15 cellular contexts compared by ENCODE assay signal in genomic region chr15:91921821-91922198, GRCh38.
DNase-seq lines count a peak whose midpoint lies in the region; ATAC-seq and TF ChIP-seq lines count a peak whose summit lies in the region.
"Had no signal": no experiment of that assay in that cellular context is flagged by ENCODE, and none has a peak within 500 bp of the region (broad histone marks: within the 10 kb centered on the region; RNA-seq: fewer than 3 reads in every experiment).

No MANE protein-coding gene starts in this region.

- H3K27ac ChIP-seq in ACC112 (ENCODE audit: low read depth, low read length) (peak overlapping the region; percentile 21; the same call in 1 of the 2 replicates), endodermal cell (ENCODE audit: low read depth, low read length) (no peak overlapping the region), breast epithelium (peak overlapping the region in 1 of 2 donors; percentile 61), smooth muscle cell (ENCODE audit: low read depth) (no peak overlapping the region)

- H3F3A ChIP-seq in smooth muscle cell (ENCODE audit: low read depth) = no peaks in the 10 kb centered on the region

- no peak overlapping the region for H3K4me3 Mint-ChIP-seq in endodermal cell
- no peak overlapping the region for H3K4me3 Mint-ChIP-seq in nephron
- H3K4me3 Mint-ChIP-seq: stimulated activated naive CD8-positive, alpha-beta T cell treated with anti-CD3 and anti-CD28 coated beads, Interleukin-15, Interleukin-2, amounts not matched to agents 100 ng/mL and 50 ng/mL, for 24 hours; WTC11 had no signal

- no peaks in the 10 kb centered on the region for H3K27me3 Mint-ChIP-seq in endodermal cell (ENCODE audit: insufficient read depth)
- H3K27me3 Mint-ChIP-seq in nephron (ENCODE audit: low read depth) = peaks cover 20% of the 10 kb centered on the region
- H3K27me3 Mint-ChIP-seq: stimulated activated naive CD8-positive, alpha-beta T cell treated with anti-CD3 and anti-CD28 coated beads, Interleukin-15, Interleukin-2, amounts not matched to agents 100 ng/mL and 50 ng/mL, for 24 hours had no signal

- H3K9me3 Mint-ChIP-seq in endodermal cell = no peaks in the 10 kb centered on the region
- no peaks in the 10 kb centered on the region for H3K9me3 Mint-ChIP-seq in nephron
- H3K9me3 Mint-ChIP-seq: stimulated activated naive CD8-positive, alpha-beta T cell treated with anti-CD3 and anti-CD28 coated beads, Interleukin-15, Interleukin-2, amounts not matched to agents 100 ng/mL and 50 ng/mL, for 24 hours; WTC11 had no signal

- H3K27me3 ChIP-seq in ACC112 (ENCODE audit: insufficient read depth, low read length) (no peaks in the 10 kb centered on the region), endodermal cell (ENCODE audit: control insufficient read depth, insufficient read depth, low read length, poor library complexity, severe bottlenecking) (no peaks in the 10 kb centered on the region), breast epithelium (no peaks in the 10 kb centered on the region), smooth muscle cell (ENCODE audit: low read depth) (no peaks in the 10 kb centered on the region)
- H3K27me3 ChIP-seq: pancreas had no signal

- H3K4me1 ChIP-seq in ACC112 (ENCODE audit: control insufficient read depth, insufficient read depth, low read length, unreplicated experiment) (peaks cover 25% of the 10 kb centered on the region), endodermal cell (ENCODE audit: control insufficient read depth, insufficient read depth, low read length) (no peaks in the 10 kb centered on the region), breast epithelium (peaks cover 0 to 2% of the 10 kb centered on the region in 2 donors), smooth muscle cell (ENCODE audit: low read depth) (peaks cover 2% of the 10 kb centered on the region)
- H3K4me1 ChIP-seq: Caco-2 had no signal

- H4K20me1 ChIP-seq in smooth muscle cell (ENCODE audit: low read depth) = no peaks in the 10 kb centered on the region

- H3K4me2 ChIP-seq in smooth muscle cell = no peak overlapping the region

- peaks cover 3% of the 10 kb centered on the region for H3K4me1 Mint-ChIP-seq in endodermal cell
- peaks cover 34% of the 10 kb centered on the region for H3K4me1 Mint-ChIP-seq in nephron

- no peak for ATAC-seq in GM18861 (IDR thresholded peaks at IDR 0.05; ENCODE audit: unreplicated experiment)
- ATAC-seq: WTC11 had no signal

- WGBS in endodermal cell (ENCODE audit: insufficient coverage in 1 of 2, insufficient read length in 1 of 2), 2 experiments = 77 to 87% methylated on average over 3 to 9 of the region's 13 CpGs
- 80% methylated on average over 13 of the region's 13 CpGs for WGBS in smooth muscle cell (ENCODE audit: low lambda C conversion rate)

- H2AFZ ChIP-seq in ACC112 (ENCODE audit: low read length, unreplicated experiment) = no peak overlapping the region
- no peak overlapping the region for H2AFZ ChIP-seq in smooth muscle cell (ENCODE audit: low read depth)

- H3K27ac Mint-ChIP-seq in endodermal cell = no peak overlapping the region
- H3K27ac Mint-ChIP-seq in nephron = peak overlapping the region in 2 of 3 experiments; percentile 60 to 80
- H3K27ac Mint-ChIP-seq: WTC11 had no signal

- H3K9ac ChIP-seq in endodermal cell (ENCODE audit: extremely low read depth, low read length, poor library complexity, severe bottlenecking) (no peak overlapping the region), smooth muscle cell (ENCODE audit: low read depth) (no peak overlapping the region)

- no peak for TF ChIP-seq POLR2A in breast epithelium (IDR thresholded peaks at IDR 0.05)

- TF ChIP-seq CTCF in endodermal cell (conservative IDR thresholded peaks at IDR 0.05) = no peak
- no peak for TF ChIP-seq CTCF in nephron (IDR thresholded peaks at IDR 0.05; ENCODE audit: unreplicated experiment in 3 of 3)
- no peak for TF ChIP-seq CTCF in breast epithelium (IDR thresholded peaks at IDR 0.05)
- TF ChIP-seq CTCF in smooth muscle cell (IDR thresholded peaks at IDR 0.05; ENCODE audit: borderline replicate concordance, insufficient read depth, poor library complexity, severe bottlenecking) = no peak

- peaks cover 19% of the 10 kb centered on the region for H3K79me2 ChIP-seq in ACC112 (ENCODE audit: control insufficient read depth, insufficient read depth, low read length, unreplicated experiment)
- H3K79me2 ChIP-seq in smooth muscle cell (ENCODE audit: low read depth) = no peaks in the 10 kb centered on the region

- no peaks in the 10 kb centered on the region for H3K9me3 ChIP-seq in endodermal cell (ENCODE audit: control insufficient read depth, low read length)
- no peaks in the 10 kb centered on the region for H3K9me3 ChIP-seq in breast epithelium
- H3K9me3 ChIP-seq in smooth muscle cell (replicated peaks; ENCODE audit: low read depth) = no peaks in the 10 kb centered on the region
- H3K9me3 ChIP-seq: Caco-2, pancreas had no signal

- no peak overlapping the region for H3K4me3 ChIP-seq in ACC112 (ENCODE audit: low read depth, low read length)
- no peak overlapping the region for H3K4me3 ChIP-seq in endodermal cell (ENCODE audit: low read length)
- H3K4me3 ChIP-seq in breast epithelium = no peak overlapping the region
- H3K4me3 ChIP-seq in smooth muscle cell = no peak overlapping the region
- H3K4me3 ChIP-seq: pancreas had no signal

- H3K36me3 ChIP-seq in ACC112 (ENCODE audit: insufficient read depth, low read length) = no peaks in the 10 kb centered on the region
- H3K36me3 ChIP-seq in endodermal cell (ENCODE audit: control insufficient read depth, insufficient read depth, low read length) = no peaks in the 10 kb centered on the region
- no peaks in the 10 kb centered on the region for H3K36me3 ChIP-seq in breast epithelium
- no peaks in the 10 kb centered on the region for H3K36me3 ChIP-seq in smooth muscle cell (ENCODE audit: low read depth)
- H3K36me3 ChIP-seq: pancreas had no signal

- no peaks in the 10 kb centered on the region for H3K36me3 Mint-ChIP-seq in endodermal cell (ENCODE audit: low read depth)
- H3K36me3 Mint-ChIP-seq in nephron (ENCODE audit: low read depth) = no peaks in the 10 kb centered on the region
- H3K36me3 Mint-ChIP-seq: WTC11 had no signal

- intact Hi-C loops in breast epithelium (cut with DNase I; ENCODE audit: low total_unique reads) = no loop called here

- DNase-seq in NCI-H226 = peak; percentile 22
- DNase-seq in endodermal cell = peak; percentile 32
- no peak for DNase-seq in GM03348 (ENCODE audit: low spot score)
- DNase-seq in breast epithelium (ENCODE audit: low spot score in 2 of 2) = no peak
- no peak for DNase-seq in smooth muscle cell (lab: John Stamatoyannopoulos, UW; ENCODE audit: unreplicated experiment)
- DNase-seq: activated gamma-delta T cell treated with Interleukin-2 at 50 U/mL for 16 hours, Caco-2, left colon, NCI-H2171 treated with DMSO at 0.1 percent for 48 hours, pancreas had no signal

Comparison
In these comparisons a context has a peak if more than half of its experiments do, and no peak if none do; other contexts are left out.
1. DNase-seq: peak in NCI-H226 (single experiment) and endodermal cell (single experiment); none in GM03348 (single experiment), breast epithelium (0 of 2) and smooth muscle cell (single experiment).